8 cellular contexts compared by ENCODE assay signal in genomic region chr20:47258745-47259695, GRCh38.
DNase-seq lines count a peak whose midpoint lies in the region; ATAC-seq and TF ChIP-seq lines count a peak whose summit lies in the region.

No MANE protein-coding gene starts in this region.

- TF ChIP-seq CTCF in osteoblast (IDR thresholded peaks at IDR 0.05; ENCODE audit: extremely low read depth, low read depth, low read length) = no peak

- peaks cover 43% of the 10 kb centered on the region for H3K36me3 Mint-ChIP-seq in activated CD4-positive, alpha-beta T cell treated with anti-CD3 and anti-CD28 coated beads, Interleukin-2, amount 10 ng/mL, durations not matched to agents 24 days and 14 days (ENCODE audit: low read depth)

- no peaks in the 10 kb centered on the region for H3K9me3 ChIP-seq in osteoblast (ENCODE audit: low read depth, low read length)

- peaks cover 29% of the 10 kb centered on the region for H3K4me1 ChIP-seq in osteoblast (ENCODE audit: insufficient read depth, low read length)

- H3K4me1 Mint-ChIP-seq in activated CD4-positive, alpha-beta T cell treated with anti-CD3 and anti-CD28 coated beads, Interleukin-2, amount 10 ng/mL, durations not matched to agents 24 days and 14 days = peaks cover 17% of the 10 kb centered on the region

- no peaks in the 10 kb centered on the region for H3K27me3 Mint-ChIP-seq in activated CD4-positive, alpha-beta T cell treated with anti-CD3 and anti-CD28 coated beads, Interleukin-2, amount 10 ng/mL, durations not matched to agents 24 days and 14 days

- H2AFZ ChIP-seq in osteoblast (ENCODE audit: low read length) = peak overlapping the region; percentile 64

- H4K20me1 ChIP-seq in osteoblast (ENCODE audit: insufficient read depth, low read length) = no peaks in the 10 kb centered on the region

- peaks cover 48% of the 10 kb centered on the region for H3K79me2 ChIP-seq in osteoblast (ENCODE audit: insufficient read depth, low read length)

- H3K4me2 ChIP-seq in osteoblast (ENCODE audit: insufficient read depth, low read length) = peak overlapping the region; percentile 55

- no peaks in the 10 kb centered on the region for H3K9me3 Mint-ChIP-seq in activated CD4-positive, alpha-beta T cell treated with anti-CD3 and anti-CD28 coated beads, Interleukin-2, amount 10 ng/mL, durations not matched to agents 24 days and 14 days

- H3K27ac ChIP-seq in osteoblast (ENCODE audit: low read depth, low read length) = peak overlapping the region; percentile 89

- H3K27ac Mint-ChIP-seq in activated CD4-positive, alpha-beta T cell treated with anti-CD3 and anti-CD28 coated beads, Interleukin-2, amount 10 ng/mL, durations not matched to agents 24 days and 14 days = peak overlapping the region; percentile 74

- H3K36me3 ChIP-seq in osteoblast (ENCODE audit: insufficient read depth, low read length) = peaks cover 16% of the 10 kb centered on the region

- intact Hi-C loops in activated CD4-positive, alpha-beta T cell treated with anti-CD3 and anti-CD28 coated beads, Interleukin-2, amount 10 ng/mL, durations not matched to agents 24 days and 14 days (cut with micrococcal nuclease) = no loop called here

- in situ Hi-C loops in KBM-7 (cut with MboI; ENCODE audit: low pct_unique_long_range_greater_than_20kb, low sequenced_read_pairs) = no loop called here

- no peaks in the 10 kb centered on the region for H3K27me3 ChIP-seq in osteoblast (ENCODE audit: insufficient read depth, low read length)

- no peak for DNase-seq in activated CD4-positive, alpha-beta T cell treated with anti-CD3 and anti-CD28 coated beads, Interleukin-2, amount 10 ng/mL, durations not matched to agents 24 days and 14 days
- DNase-seq in activated CD4-positive, alpha-beta T cell treated with anti-CD3 and anti-CD28 coated beads for 4 hours = no peak
- DNase-seq in KBM-7 (peak; percentile 32), epidermal melanocyte (ENCODE audit: insufficient read length, low spot score) (peak; percentile 77), osteoblast (ENCODE audit: insufficient read length, low spot score, missing footprints) (peak; percentile 85), NCI-H187 treated with DMSO at 0.1 percent for 48 hours (lab: John Stamatoyannopoulos, UW) (no peak), inferior parietal cortex (ENCODE audit: extremely low spot score) (no peak)

- H3K4me3 ChIP-seq in osteoblast (ENCODE audit: insufficient read depth, low read length) = no peak overlapping the region

- no peak overlapping the region for H3K4me3 Mint-ChIP-seq in activated CD4-positive, alpha-beta T cell treated with anti-CD3 and anti-CD28 coated beads, Interleukin-2, amount 10 ng/mL, durations not matched to agents 24 days and 14 days

- ATAC-seq in HG02623 (IDR thresholded peaks at IDR 0.05; ENCODE audit: unreplicated experiment) = no peak

Comparison
In these comparisons a context has a peak if more than half of its experiments do, and no peak if none do; other contexts are left out.
1. DNase-seq: peak in KBM-7 (single experiment), epidermal melanocyte (single experiment) and osteoblast (single experiment); none in activated CD4-positive, alpha-beta T cell treated with anti-CD3 and anti-CD28 coated beads, Interleukin-2, amount 10 ng/mL, durations not matched to agents 24 days and 14 days (single experiment), activated CD4-positive, alpha-beta T cell treated with anti-CD3 and anti-CD28 coated beads for 4 hours (0 of 2), NCI-H187 treated with DMSO at 0.1 percent for 48 hours (single experiment) and inferior parietal cortex (single experiment).